In genomic region chr16:27084296-27085065, GRCh38 we compare ENCODE assay signal across 22 cellular contexts. TPM values are rescaled to one million over a fixed set of nuclear protein-coding genes. Genes with fewer than 3 reads are reported as not detected.
"Had no signal": no experiment of that assay in that cellular context is flagged by ENCODE, and none has a peak within 500 bp of the region (broad histone marks: within the 10 kb centered on the region; RNA-seq: fewer than 3 reads in every experiment).

No MANE protein-coding gene starts in this region.

- DNase-seq: activated CD4-positive, alpha-beta T cell treated with anti-CD3 and anti-CD28 coated beads for 4 hours; activated CD4-positive, alpha-beta T cell treated with anti-CD3 and anti-CD28 coated beads, Interleukin-2, amount 50 U/mL, for 48 hours; activated CD4-positive, CD25-positive, alpha-beta regulatory T cell; activated CD8-positive, alpha-beta memory T cell treated with anti-CD3 and anti-CD28 coated beads, Interleukin-2, amount 50 U/mL, for 48 hours; activated naive CD4-positive, alpha-beta T cell treated with anti-CD3 and anti-CD28 coated beads, Interleukin-2, amount 10 ng/mL, durations not matched to agents 7 days and 5 days; activated T-cell treated with anti-CD3 and anti-CD28 coated beads, Interleukin-2, amount 50 U/mL, for 48 hours; foreskin keratinocyte; immature natural killer cell; left lung; mammary epithelial cell; stimulated activated naive CD8-positive, alpha-beta T cell treated with anti-CD3 and anti-CD28 coated beads, Interleukin-15, amount 100 ng/mL, for 72 hours; SW 1271; T-helper 17 cell had no signal

- H3K4me3 Mint-ChIP-seq: activated naive CD4-positive, alpha-beta T cell treated with anti-CD3 and anti-CD28 coated beads, Interleukin-2, amount 10 ng/mL, durations not matched to agents 7 days and 5 days; immature natural killer cell; natural killer cell treated with Interleukin-12 subunit alpha and Interleukin-12 subunit beta and Interleukin-15 and Interleukin-18, amount 100 ng/mL, for 72 hours; stimulated activated naive CD8-positive, alpha-beta T cell treated with anti-CD3 and anti-CD28 coated beads, Interleukin-15, amount 100 ng/mL, for 72 hours; T-helper 17 cell had no signal

- ATAC-seq: foreskin keratinocyte; left lung; stimulated activated naive CD8-positive, alpha-beta T cell treated with anti-CD3 and anti-CD28 coated beads, Interleukin-15, amount 100 ng/mL, for 72 hours; T-helper 17 cell had no signal

- H3K9me3 Mint-ChIP-seq: activated naive CD4-positive, alpha-beta T cell treated with anti-CD3 and anti-CD28 coated beads, Interleukin-2, amount 10 ng/mL, durations not matched to agents 7 days and 5 days; immature natural killer cell; natural killer cell treated with Interleukin-12 subunit alpha and Interleukin-12 subunit beta and Interleukin-15 and Interleukin-18, amount 100 ng/mL, for 72 hours; stimulated activated naive CD8-positive, alpha-beta T cell treated with anti-CD3 and anti-CD28 coated beads, Interleukin-15, amount 100 ng/mL, for 72 hours had no signal

- H3K4me1 Mint-ChIP-seq: activated naive CD4-positive, alpha-beta T cell treated with anti-CD3 and anti-CD28 coated beads, Interleukin-2, amount 10 ng/mL, durations not matched to agents 7 days and 5 days; immature natural killer cell; stimulated activated naive CD8-positive, alpha-beta T cell treated with anti-CD3 and anti-CD28 coated beads, Interleukin-15, amount 100 ng/mL, for 72 hours had no signal

- H3K36me3 Mint-ChIP-seq: activated naive CD4-positive, alpha-beta T cell treated with anti-CD3 and anti-CD28 coated beads, Interleukin-2, amount 10 ng/mL, durations not matched to agents 7 days and 5 days; natural killer cell treated with Interleukin-12 subunit alpha and Interleukin-12 subunit beta and Interleukin-15 and Interleukin-18, amount 100 ng/mL, for 72 hours had no signal

- H3K27ac Mint-ChIP-seq: activated naive CD4-positive, alpha-beta T cell treated with anti-CD3 and anti-CD28 coated beads, Interleukin-2, amount 10 ng/mL, durations not matched to agents 7 days and 5 days; immature natural killer cell; natural killer cell treated with Interleukin-12 subunit alpha and Interleukin-12 subunit beta and Interleukin-15 and Interleukin-18, amount 100 ng/mL, for 72 hours; T-helper 17 cell had no signal

RNA-seq across cellular contexts. Expression of gene C16orf82, which starts 17.8 kb away (rescaled TPM):
- total RNA-seq: activated CD8-positive, alpha-beta memory T cell treated with anti-CD3 and anti-CD28 coated beads for 36 hours; cerebellum; epithelial cell of proximal tubule; foreskin keratinocyte; glomerular endothelial cell; hepatocyte; kidney epithelial cell; left lung; mammary epithelial cell; natural killer cell treated with Interleukin-12 subunit alpha and Interleukin-12 subunit beta and Interleukin-15 and Interleukin-18, amount 100 ng/mL, for 72 hours; pulmonary artery endothelial cell; T-helper 17 cell; ureter had no signal
- polyA plus RNA-seq: foreskin keratinocyte, hepatocyte, immature natural killer cell, mammary epithelial cell had no signal
